ENCODE assay signal across 20 cellular contexts in genomic region chr3:53780806-53781205, GRCh38.
"Had no signal": no experiment of that assay in that cellular context is flagged by ENCODE, and none has a peak within 500 bp of the region (broad histone marks: within the 10 kb centered on the region; RNA-seq: fewer than 3 reads in every experiment).

No MANE protein-coding gene starts in this region.

- H3K4me3 ChIP-seq: coronary artery, lung, mucosa of descending colon, prostate gland, right atrium auricular region, smooth muscle cell, stomach, testis, tibial artery had no signal

- H3K9ac ChIP-seq: parathyroid adenoma had no signal

- DNase-seq: effector memory CD8-positive, alpha-beta T cell; mesenchymal stem cell; mucosa of descending colon; naive B cell; stimulated activated CD4-positive, alpha-beta T cell treated with anti-CD3 and anti-CD28 coated beads, Interleukin-12 subunit alpha, Interleukin-12 subunit beta, amount 100 ng/mL, for 4 hours; stimulated activated CD4-positive, alpha-beta T cell treated with anti-CD3 and anti-CD28 coated beads, Interleukin-1b, Interleukin-23, amount 100 ng/mL, for 48 hours; stimulated activated CD4-positive, alpha-beta T cell treated with anti-CD3 and anti-CD28 coated beads, Interleukin-4, amount 100 ng/mL, for 1 hour; stimulated activated CD8-positive, alpha-beta memory T cell treated with anti-CD3 and anti-CD28 coated beads, Interleukin-4, amount 100 ng/mL, for 48 hours; stimulated activated naive CD4-positive, alpha-beta T cell treated with Interleukin-2 at 50 U/mL for 16 hours; stomach; testis; tibial artery had no signal

- H3K9me3 ChIP-seq: mucosa of descending colon, prostate gland, right atrium auricular region, stomach, testis, tibial artery had no signal

- H3K36me3 ChIP-seq: prostate gland, right atrium auricular region, stomach, tibial artery had no signal

- H2AFZ ChIP-seq: parathyroid adenoma had no signal

- ATAC-seq: effector memory CD8-positive, alpha-beta T cell; left lobe of liver; mucosa of descending colon; sciatic nerve had no signal

- H3K27me3 ChIP-seq: right atrium auricular region, stomach, testis, tibial artery had no signal

- H3K4me1 ChIP-seq: parathyroid adenoma, prostate gland, right atrium auricular region had no signal

- H3K4me2 ChIP-seq: smooth muscle cell had no signal

- H3K27ac ChIP-seq: coronary artery, parathyroid adenoma, prostate gland, right atrium auricular region, stomach, testis, tibial artery had no signal
